ENCODE assay signal across 1 cellular context in genomic region chr20:41574802-41575389, GRCh38.
TF ChIP-seq lines count a peak whose summit lies in the region.

No MANE protein-coding gene starts in this region.

TF ChIP-seq in WTC11, 78 proteins besides CTCF, POLR2A, EP300 and RAD21 (continued from another document):
- TF ChIP-seq, protein P1, sequence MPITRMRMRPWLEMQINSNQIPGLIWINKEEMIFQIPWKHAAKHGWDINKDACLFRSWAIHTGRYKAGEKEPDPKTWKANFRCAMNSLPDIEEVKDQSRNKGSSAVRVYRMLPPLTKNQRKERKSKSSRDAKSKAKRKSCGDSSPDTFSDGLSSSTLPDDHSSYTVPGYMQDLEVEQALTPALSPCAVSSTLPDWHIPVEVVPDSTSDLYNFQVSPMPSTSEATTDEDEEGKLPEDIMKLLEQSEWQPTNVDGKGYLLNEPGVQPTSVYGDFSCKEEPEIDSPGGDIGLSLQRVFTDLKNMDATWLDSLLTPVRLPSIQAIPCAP (CRISPR knock-in tag; IDR thresholded peaks at IDR 0.05): no peak
- TF ChIP-seq MYBL2 (CRISPR knock-in tag; IDR thresholded peaks at IDR 0.05) (no peak), OVOL2 (CRISPR knock-in tag; IDR thresholded peaks at IDR 0.05; ENCODE audit: borderline replicate concordance) (no peak), ETV6 (CRISPR knock-in tag; IDR thresholded peaks at IDR 0.05) (no peak), ZNF423 (CRISPR knock-in tag; IDR thresholded peaks at IDR 0.05) (no peak), MXD4 (CRISPR knock-in tag; IDR thresholded peaks at IDR 0.05; ENCODE audit: borderline replicate concordance) (no peak), FOXK1 (CRISPR knock-in tag; IDR thresholded peaks at IDR 0.05) (no peak), MAX (CRISPR knock-in tag; IDR thresholded peaks at IDR 0.05) (no peak), ZNF138 (CRISPR knock-in tag; conservative IDR thresholded peaks at IDR 0.05) (no peak), SMAD4 (CRISPR knock-in tag; IDR thresholded peaks at IDR 0.05) (no peak), ATF3 (CRISPR knock-in tag; conservative IDR thresholded peaks at IDR 0.05) (no peak), FOXP1 (CRISPR knock-in tag; IDR thresholded peaks at IDR 0.05; ENCODE audit: borderline replicate concordance) (no peak)
- TF ChIP-seq, protein P2, sequence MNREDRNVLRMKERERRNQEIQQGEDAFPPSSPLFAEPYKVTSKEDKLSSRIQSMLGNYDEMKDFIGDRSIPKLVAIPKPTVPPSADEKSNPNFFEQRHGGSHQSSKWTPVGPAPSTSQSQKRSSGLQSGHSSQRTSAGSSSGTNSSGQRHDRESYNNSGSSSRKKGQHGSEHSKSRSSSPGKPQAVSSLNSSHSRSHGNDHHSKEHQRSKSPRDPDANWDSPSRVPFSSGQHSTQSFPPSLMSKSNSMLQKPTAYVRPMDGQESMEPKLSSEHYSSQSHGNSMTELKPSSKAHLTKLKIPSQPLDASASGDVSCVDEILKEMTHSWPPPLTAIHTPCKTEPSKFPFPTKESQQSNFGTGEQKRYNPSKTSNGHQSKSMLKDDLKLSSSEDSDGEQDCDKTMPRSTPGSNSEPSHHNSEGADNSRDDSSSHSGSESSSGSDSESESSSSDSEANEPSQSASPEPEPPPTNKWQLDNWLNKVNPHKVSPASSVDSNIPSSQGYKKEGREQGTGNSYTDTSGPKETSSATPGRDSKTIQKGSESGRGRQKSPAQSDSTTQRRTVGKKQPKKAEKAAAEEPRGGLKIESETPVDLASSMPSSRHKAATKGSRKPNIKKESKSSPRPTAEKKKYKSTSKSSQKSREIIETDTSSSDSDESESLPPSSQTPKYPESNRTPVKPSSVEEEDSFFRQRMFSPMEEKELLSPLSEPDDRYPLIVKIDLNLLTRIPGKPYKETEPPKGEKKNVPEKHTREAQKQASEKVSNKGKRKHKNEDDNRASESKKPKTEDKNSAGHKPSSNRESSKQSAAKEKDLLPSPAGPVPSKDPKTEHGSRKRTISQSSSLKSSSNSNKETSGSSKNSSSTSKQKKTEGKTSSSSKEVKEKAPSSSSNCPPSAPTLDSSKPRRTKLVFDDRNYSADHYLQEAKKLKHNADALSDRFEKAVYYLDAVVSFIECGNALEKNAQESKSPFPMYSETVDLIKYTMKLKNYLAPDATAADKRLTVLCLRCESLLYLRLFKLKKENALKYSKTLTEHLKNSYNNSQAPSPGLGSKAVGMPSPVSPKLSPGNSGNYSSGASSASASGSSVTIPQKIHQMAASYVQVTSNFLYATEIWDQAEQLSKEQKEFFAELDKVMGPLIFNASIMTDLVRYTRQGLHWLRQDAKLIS (CRISPR knock-in tag; IDR thresholded peaks at IDR 0.05; ENCODE audit: borderline replicate concordance): no peak
